17 cellular contexts compared by ENCODE assay signal in the genomic region with DNA sequence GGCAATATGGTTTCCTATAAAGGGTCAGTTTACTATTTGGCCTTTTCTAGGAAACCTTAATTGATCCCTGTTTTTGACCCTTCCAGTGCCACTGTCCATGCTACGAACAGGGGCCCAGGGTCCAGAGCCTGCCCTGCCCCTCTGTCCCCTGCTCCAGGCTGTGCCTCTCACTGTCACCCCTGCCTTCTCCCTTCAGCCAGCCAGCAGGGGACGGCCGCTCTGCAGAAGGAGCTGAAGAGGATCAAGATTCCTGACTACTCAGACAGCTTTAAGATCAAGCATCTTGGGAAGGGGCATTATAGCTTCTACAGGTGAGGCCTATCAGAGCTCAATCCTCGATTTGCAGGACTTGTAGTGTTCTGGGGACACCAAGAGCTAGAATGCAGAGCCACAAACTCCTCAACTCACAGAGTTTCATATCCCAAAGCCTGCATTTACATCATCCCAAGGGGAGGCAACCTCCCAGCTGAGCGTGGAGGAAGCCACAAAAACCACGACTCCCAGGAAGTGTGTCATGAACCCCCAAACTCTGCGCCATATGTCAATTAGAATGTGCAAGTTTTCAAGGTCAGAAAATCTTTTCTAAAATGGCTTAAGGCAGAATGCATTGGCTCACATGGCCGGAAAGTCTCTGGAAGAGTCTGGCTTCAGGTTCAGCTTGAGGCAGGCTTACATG. TPM values are rescaled to one million over a fixed set of nuclear protein-coding genes. Genes with fewer than 3 reads are reported as not detected.
DNase-seq lines count a peak whose midpoint lies in the region; ATAC-seq, FAIRE-seq and TF ChIP-seq lines count a peak whose summit lies in the region.
"Had no signal": no experiment of that assay in that cellular context is flagged by ENCODE, and none has a peak within 500 bp of the region (broad histone marks: within the 10 kb centered on the region; RNA-seq: fewer than 3 reads in every experiment).

No MANE protein-coding gene starts in this region.

- peak; percentile 51 for FAIRE-seq in HTR-8/SVneo (lab: Jason Lieb, UNC)
- FAIRE-seq in astrocyte (lab: Jason Lieb, UNC) = no peak
- peak; percentile 57 for FAIRE-seq in keratinocyte (lab: Jason Lieb, UNC)
- FAIRE-seq: H54 had no signal

- dilution Hi-C loops in keratinocyte (cut with MboI; ENCODE audit: extremely low pct_ligation_motif_present, low sequenced_read_pairs) = no loop called here

- intact Hi-C loops in CD14-positive monocyte (cut with micrococcal nuclease) = loop anchor here in 1 of 2 donors (5.0 to 10.0 kb wide), 2 partner anchors 80 to 253 kb away; no protein-coding TSS in a partner anchor

- H3K79me2 ChIP-seq in astrocyte (ENCODE audit: insufficient read depth, low read length) (no peaks in the 10 kb centered on the region), keratinocyte (ENCODE audit: control insufficient read depth, insufficient read depth, low read length) (no peaks in the 10 kb centered on the region)

- H2AFZ ChIP-seq in astrocyte (ENCODE audit: low read depth, low read length) = peak overlapping the region; percentile 3
- H2AFZ ChIP-seq in keratinocyte (ENCODE audit: control insufficient read depth, low read length) = no peak overlapping the region

- H3K9ac ChIP-seq in astrocyte (ENCODE audit: low read length) (no peak overlapping the region), keratinocyte (ENCODE audit: control insufficient read depth, extremely low read depth, insufficient read depth, low read length) (no peak overlapping the region)

- H3K36me3 Mint-ChIP-seq in CD14-positive monocyte (peaks cover 35 to 38% of the 10 kb centered on the region in 2 donors), astrocyte (ENCODE audit: low read depth, unreplicated experiment) (no peaks in the 10 kb centered on the region)
- H3K36me3 Mint-ChIP-seq in CD8-positive, alpha-beta memory T cell = peaks cover 0 to 4% (median 0%) of the 10 kb centered on the region in 3 donors
- H3K36me3 Mint-ChIP-seq: CD4-positive, CD25-positive, alpha-beta regulatory T cell had no signal

- H3K27me3 ChIP-seq in astrocyte (ENCODE audit: insufficient read depth, low read length) (peaks cover 8% of the 10 kb centered on the region), keratinocyte (ENCODE audit: control insufficient read depth, extremely low read depth, insufficient read depth, low read length) (peaks cover 28% of the 10 kb centered on the region), H7 (ENCODE audit: control insufficient read depth, insufficient read depth, low read length) (no peaks in the 10 kb centered on the region)
- H3K27me3 ChIP-seq in CD8-positive, alpha-beta memory T cell (ENCODE audit: insufficient read depth, low read length, poor library complexity, severe bottlenecking) = peaks cover 13% of the 10 kb centered on the region

- no peak overlapping the region for H3K4me3 ChIP-seq in astrocyte (ENCODE audit: insufficient read depth, low read depth, low read length)
- H3K4me3 ChIP-seq in keratinocyte (ENCODE audit: control insufficient read depth in 2 of 3, extremely low read depth in 1 of 3, insufficient read depth in 2 of 3, low read depth in 1 of 3, low read length in 3 of 3) = no peak overlapping the region
- H3K4me3 ChIP-seq in H7 (ENCODE audit: insufficient read depth, low read depth, low read length) = no peak overlapping the region
- no peak overlapping the region for H3K4me3 ChIP-seq in CD8-positive, alpha-beta memory T cell (ENCODE audit: low read length)
- H3K4me3 ChIP-seq: skin epidermis had no signal

- H3K27ac Mint-ChIP-seq in CD14-positive monocyte (peak overlapping the region; percentile 57 to 87 (median 74)), astrocyte (ENCODE audit: unreplicated experiment) (no peak overlapping the region)
- H3K27ac Mint-ChIP-seq in CD8-positive, alpha-beta memory T cell = no peak overlapping the region
- H3K27ac Mint-ChIP-seq: activated T-cell treated with anti-CD3 and anti-CD28 coated beads, Interleukin-2, amount 50 U/mL, for 24 hours; CD4-positive, CD25-positive, alpha-beta regulatory T cell had no signal

- peaks cover 0 to 3% (median 3%) of the 10 kb centered on the region in 7 donors for H3K9me3 Mint-ChIP-seq in CD14-positive monocyte
- H3K9me3 Mint-ChIP-seq in astrocyte (ENCODE audit: unreplicated experiment) = peaks cover 5% of the 10 kb centered on the region
- H3K9me3 Mint-ChIP-seq in CD8-positive, alpha-beta memory T cell = peaks cover 0 to 2% (median 1%) of the 10 kb centered on the region in 5 donors
- H3K9me3 Mint-ChIP-seq: neural crest cell had no signal

- CTCF ChIA-PET in CD8-positive, alpha-beta memory T cell (lab: Charles Lee) = no interaction called here

- no peak for TF ChIP-seq CTCF in CD14-positive monocyte (IDR thresholded peaks at IDR 0.05)
- no peak for TF ChIP-seq CTCF in astrocyte (IDR thresholded peaks at IDR 0.05; ENCODE audit: insufficient read depth, low read depth, low read length)
- TF ChIP-seq CTCF in keratinocyte (optimal IDR thresholded peaks at IDR 0.05 in 1 of 3, IDR thresholded peaks at IDR 0.05 in 1 of 3, conservative IDR thresholded peaks at IDR 0.05 in 1 of 3; ENCODE audit: extremely low read depth in 1 of 3, insufficient read depth in 2 of 3, low read length in 3 of 3) = no peak

- DNase-seq in CD14-positive monocyte (ENCODE audit: low spot score) (no peak), HTR-8/SVneo (ENCODE audit: insufficient read length, low spot score) (no peak), astrocyte (ENCODE audit: low read depth) (peak; percentile 76), keratinocyte (ENCODE audit: low read depth, low spot score) (no peak), H7 (no peak)
- DNase-seq in CD8-positive, alpha-beta memory T cell = no peak
- DNase-seq: activated CD4-positive, alpha-beta T cell treated with anti-CD3 and anti-CD28 coated beads for 4 hours; activated T-cell treated with anti-CD3 and anti-CD28 coated beads, Interleukin-2, amount 50 U/mL, for 24 hours; CD4-positive, CD25-positive, alpha-beta regulatory T cell; NCI-H1105; NCI-H2227 treated with DMSO at 0.1 percent for 48 hours had no signal

- no peak overlapping the region for H3K27ac ChIP-seq in astrocyte (ENCODE audit: low read depth, low read length)
- H3K27ac ChIP-seq in keratinocyte (ENCODE audit: control insufficient read depth, insufficient read depth, low read length) = no peak overlapping the region
- H3K27ac ChIP-seq in CD8-positive, alpha-beta memory T cell (ENCODE audit: low read depth, low read length) = no peak overlapping the region
- H3K27ac ChIP-seq: skin epidermis had no signal

- POLR2A ChIA-PET in CD8-positive, alpha-beta memory T cell (lab: Charles Lee) = no interaction called here

- H3K4me1 ChIP-seq in astrocyte (ENCODE audit: insufficient read depth, low read length) (peaks cover 12% of the 10 kb centered on the region), keratinocyte (ENCODE audit: control insufficient read depth, extremely low read depth, insufficient read depth, low read length) (peaks cover 12% of the 10 kb centered on the region)
- H3K4me1 ChIP-seq in CD8-positive, alpha-beta memory T cell (ENCODE audit: insufficient read depth, low read length) = no peaks in the 10 kb centered on the region

- H3K36me3 ChIP-seq in astrocyte (ENCODE audit: insufficient read depth, low read length) (no peaks in the 10 kb centered on the region), keratinocyte (ENCODE audit: control insufficient read depth in 2 of 2, extremely low read depth in 1 of 2, insufficient read depth in 2 of 2, low read length in 2 of 2) (no peaks in the 10 kb centered on the region), H7 (replicated peaks; ENCODE audit: control insufficient read depth, insufficient read depth, low read length) (no peaks in the 10 kb centered on the region)
- H3K36me3 ChIP-seq in CD8-positive, alpha-beta memory T cell (ENCODE audit: insufficient read depth, low read length) = no peaks in the 10 kb centered on the region

- H3K27me3 Mint-ChIP-seq in CD14-positive monocyte (ENCODE audit: low read depth in 3 of 3) = peaks cover 10 to 34% (median 26%) of the 10 kb centered on the region in 3 donors
- peaks cover 42% of the 10 kb centered on the region for H3K27me3 Mint-ChIP-seq in astrocyte (ENCODE audit: low read depth, unreplicated experiment)
- peaks cover 42 to 66% of the 10 kb centered on the region in 2 donors for H3K27me3 Mint-ChIP-seq in CD8-positive, alpha-beta memory T cell

- peaks cover 2% of the 10 kb centered on the region for H3K9me1 ChIP-seq in keratinocyte (ENCODE audit: control insufficient read depth, extremely low read depth, insufficient read depth, low read length)

- no peaks in the 10 kb centered on the region for H3K9me3 ChIP-seq in astrocyte (ENCODE audit: insufficient read depth, low read depth, low read length)
- H3K9me3 ChIP-seq in keratinocyte (ENCODE audit: control insufficient read depth, low read depth, low read length) = no peaks in the 10 kb centered on the region
- no peaks in the 10 kb centered on the region for H3K9me3 ChIP-seq in CD8-positive, alpha-beta memory T cell (ENCODE audit: low read length)

- H3K4me2 ChIP-seq in astrocyte (ENCODE audit: low read length) (peak overlapping the region; percentile 34), keratinocyte (ENCODE audit: control insufficient read depth, extremely low read depth, insufficient read depth, low read depth, low read length) (no peak overlapping the region)

- no peak for ATAC-seq in GM18907 (IDR thresholded peaks at IDR 0.05; ENCODE audit: unreplicated experiment)
- no peak for ATAC-seq in HG03135 (IDR thresholded peaks at IDR 0.05; ENCODE audit: unreplicated experiment)

- H3K4me3 Mint-ChIP-seq in CD14-positive monocyte = peak overlapping the region; percentile 16 to 69
- H3K4me3 Mint-ChIP-seq in astrocyte (ENCODE audit: unreplicated experiment) = no peak overlapping the region
- no peak overlapping the region for H3K4me3 Mint-ChIP-seq in CD8-positive, alpha-beta memory T cell
- H3K4me3 Mint-ChIP-seq: activated T-cell treated with anti-CD3 and anti-CD28 coated beads, Interleukin-2, amount 50 U/mL, for 24 hours; CD4-positive, CD25-positive, alpha-beta regulatory T cell; neural crest cell had no signal

- H4K20me1 ChIP-seq in astrocyte (ENCODE audit: insufficient read depth, low read length) (no peaks in the 10 kb centered on the region), keratinocyte (ENCODE audit: control insufficient read depth, extremely low read depth, insufficient read depth, low read length) (no peaks in the 10 kb centered on the region)

- H3K4me1 Mint-ChIP-seq in CD14-positive monocyte (peaks cover 60% of the 10 kb centered on the region), astrocyte (ENCODE audit: low read depth, unreplicated experiment) (peaks cover 25% of the 10 kb centered on the region)
- H3K4me1 Mint-ChIP-seq in CD8-positive, alpha-beta memory T cell = peaks cover 12 to 22% (median 16%) of the 10 kb centered on the region in 3 donors

RNA-seq across cellular contexts. Expression of gene BPI, which starts 3.6 kb away (rescaled TPM):
- polyA plus RNA-seq in CD14-positive monocyte (1 to 10 TPM; 8.7 to 9.0 TPM), keratinocyte (not detected in 3 replicates)
- total RNA-seq in astrocyte = not detected in 2 replicates
- not detected for polyA plus RNA-seq in keratinocyte (2011; ENCODE audit: low read depth)
- not detected in 2 replicates for polyA plus RNA-seq in keratinocyte (2011; cell fraction: cytosol; rRNA removed)
- not detected in 2 replicates for polyA plus RNA-seq in keratinocyte (2011; cell fraction: nucleus; rRNA removed)
- polyA plus RNA-seq in keratinocyte (2012; ENCODE audit: low replicate concordance) = not detected in 2 replicates
- not detected in 3 replicates for polyA minus RNA-seq in keratinocyte
- polyA minus RNA-seq in keratinocyte (2011; cell fraction: cytosol; rRNA and poly(A)+ RNA removed) = not detected
- not detected in 2 replicates for polyA minus RNA-seq in keratinocyte (2011; cell fraction: nucleus; rRNA and poly(A)+ RNA removed)
- not detected in 2 replicates for total RNA-seq in H7 (2014; rRNA removed; shearing (Covaris generic))
- total RNA-seq in CD8-positive, alpha-beta memory T cell = not detected
- polyA plus RNA-seq in CD8-positive, alpha-beta memory T cell = not detected
- total RNA-seq: CD4-positive, CD25-positive, alpha-beta regulatory T cell; neural crest cell; T-helper 1 cell treated with Interleukin-12 subunit alpha and Interleukin-12 subunit beta and Interleukin-4 antibody, amounts not matched to agents 30 ng/mL and 1 ng/mL, for 36 hours had no signal
- polyA plus RNA-seq: CD4-positive, CD25-positive, alpha-beta regulatory T cell had no signal

RNA-seq across cellular contexts. Expression of gene LBP, which starts 38.8 kb away (rescaled TPM):
- polyA plus RNA-seq in CD14-positive monocyte = not detected
- not detected in 2 replicates for total RNA-seq in astrocyte
- not detected in 3 replicates for polyA plus RNA-seq in keratinocyte
- not detected for polyA plus RNA-seq in keratinocyte (2011; ENCODE audit: low read depth)
- not detected in 2 replicates for polyA plus RNA-seq in keratinocyte (2011; cell fraction: cytosol; rRNA removed)
- not detected in 2 replicates for polyA plus RNA-seq in keratinocyte (2011; cell fraction: nucleus; rRNA removed)
- not detected in 2 replicates for polyA plus RNA-seq in keratinocyte (2012; ENCODE audit: low replicate concordance)
- polyA minus RNA-seq in keratinocyte = not detected in 3 replicates
- polyA minus RNA-seq in keratinocyte (2011; cell fraction: cytosol; rRNA and poly(A)+ RNA removed) = not detected
- not detected in 2 replicates for polyA minus RNA-seq in keratinocyte (2011; cell fraction: nucleus; rRNA and poly(A)+ RNA removed)
- total RNA-seq in H7 (2014; rRNA removed; shearing (Covaris generic)) = 0.21 and 0.33 TPM in 2 replicates
- not detected for total RNA-seq in CD8-positive, alpha-beta memory T cell
- not detected for polyA plus RNA-seq in CD8-positive, alpha-beta memory T cell
- total RNA-seq: CD4-positive, CD25-positive, alpha-beta regulatory T cell; neural crest cell; T-helper 1 cell treated with Interleukin-12 subunit alpha and Interleukin-12 subunit beta and Interleukin-4 antibody, amounts not matched to agents 30 ng/mL and 1 ng/mL, for 36 hours had no signal
- polyA plus RNA-seq: CD4-positive, CD25-positive, alpha-beta regulatory T cell had no signal

RNA-seq across cellular contexts. Expression of gene KIAA1755, which starts 47.0 kb away (rescaled TPM):
- not detected for polyA plus RNA-seq in CD14-positive monocyte
- total RNA-seq in astrocyte = 0.77 and 1.1 TPM in 2 replicates
- 0.05 to 0.07 TPM in 2 of 3 replicates, not detected in the other for polyA plus RNA-seq in keratinocyte
- not detected for polyA plus RNA-seq in keratinocyte (2011; ENCODE audit: low read depth)
- polyA plus RNA-seq in keratinocyte (2011; cell fraction: cytosol; rRNA removed) = not detected in 2 replicates
- polyA plus RNA-seq in keratinocyte (2011; cell fraction: nucleus; rRNA removed) = not detected in 2 replicates
- 0.19 TPM in 1 of 2 replicates, not detected in the other for polyA plus RNA-seq in keratinocyte (2012; ENCODE audit: low replicate concordance)
- 0.36 TPM in 1 of 3 replicates, not detected in the others for polyA minus RNA-seq in keratinocyte
- polyA minus RNA-seq in keratinocyte (2011; cell fraction: cytosol; rRNA and poly(A)+ RNA removed) = not detected
- not detected in 2 replicates for polyA minus RNA-seq in keratinocyte (2011; cell fraction: nucleus; rRNA and poly(A)+ RNA removed)
- total RNA-seq in H7 (2014; rRNA removed; shearing (Covaris generic)) = 0.24 and 0.78 TPM in 2 replicates
- not detected for total RNA-seq in CD8-positive, alpha-beta memory T cell
- polyA plus RNA-seq in CD8-positive, alpha-beta memory T cell = not detected
- total RNA-seq: CD4-positive, CD25-positive, alpha-beta regulatory T cell; T-helper 1 cell treated with Interleukin-12 subunit alpha and Interleukin-12 subunit beta and Interleukin-4 antibody, amounts not matched to agents 30 ng/mL and 1 ng/mL, for 36 hours had no signal
- polyA plus RNA-seq: CD4-positive, CD25-positive, alpha-beta regulatory T cell had no signal

Comparison
In these comparisons a context has a peak if more than half of its experiments do, and no peak if none do; other contexts are left out.
1. H3K27ac Mint-ChIP-seq: peak in CD14-positive monocyte (7 of 7); none in astrocyte (single experiment) and CD8-positive, alpha-beta memory T cell (0 of 8).
2. H3K4me3 Mint-ChIP-seq: peak in CD14-positive monocyte (2 of 2); none in astrocyte (single experiment) and CD8-positive, alpha-beta memory T cell (0 of 7).